Comparison of ENCODE assay signal across 9 cellular contexts in genomic region chr20:46699651-46700359, GRCh38. TPM values are rescaled to one million over a fixed set of nuclear protein-coding genes. Genes with fewer than 3 reads are reported as not detected.
DNase-seq lines count a peak whose midpoint lies in the region; ATAC-seq and TF ChIP-seq lines count a peak whose summit lies in the region.
"Had no signal": no experiment of that assay in that cellular context is flagged by ENCODE, and none has a peak within 500 bp of the region (broad histone marks: within the 10 kb centered on the region; RNA-seq: fewer than 3 reads in every experiment).

No MANE protein-coding gene starts in this region.

- H3K27ac ChIP-seq in adrenal gland (no peak overlapping the region), liver (ENCODE audit: low read depth in 1 of 2, low read length in 2 of 2) (no peak overlapping the region)
- H3K27ac ChIP-seq: SJCRH30 had no signal

- no peak overlapping the region for H3K4me3 ChIP-seq in adrenal gland
- no peak overlapping the region for H3K4me3 ChIP-seq in liver (ENCODE audit: low read depth in 1 of 3, low read length in 3 of 3)
- H3K4me3 ChIP-seq: SJCRH30 had no signal

- TF ChIP-seq RAD21 in liver (IDR thresholded peaks at IDR 0.05): peak; percentile 83 to 86

- H3K9me3 ChIP-seq in adrenal gland (replicated peaks in 1 of 3) (no peaks in the 10 kb centered on the region), liver (ENCODE audit: control insufficient read depth in 4 of 4, low read length in 3 of 4) (no peaks in the 10 kb centered on the region)
- H3K9me3 ChIP-seq: SJCRH30 had no signal

- intact Hi-C loops in adrenal gland (cut with DNase I): no loop called here

- H3K36me3 ChIP-seq in adrenal gland (replicated peaks in 1 of 2): no peaks in the 10 kb centered on the region
- no peaks in the 10 kb centered on the region for H3K36me3 ChIP-seq in liver (ENCODE audit: control insufficient read depth in 4 of 4, insufficient read depth in 3 of 4, low read depth in 1 of 4, low read length in 3 of 4)
- H3K36me3 ChIP-seq: SJCRH30 had no signal

- no peak for ATAC-seq in HG03460 (IDR thresholded peaks at IDR 0.05; ENCODE audit: unreplicated experiment)

- TF ChIP-seq POLR2A in adrenal gland (IDR thresholded peaks at IDR 0.05): no peak

- TF ChIP-seq CTCF in adrenal gland (IDR thresholded peaks at IDR 0.05) (peak in 5 of 6 experiments; percentile 8 to 43 (median 39)), liver (IDR thresholded peaks at IDR 0.05; ENCODE audit: low read depth, low read length, missing input control) (peak; percentile 53)

- 42 to 53% (median 48%) methylated on average over 12 of the region's 12 CpGs for WGBS in adrenal gland, 4 donors
- WGBS in liver: 53% methylated on average over 12 of the region's 12 CpGs

- H3K9ac ChIP-seq in liver (ENCODE audit: low read depth in 1 of 2, low read length in 2 of 2): no peak overlapping the region

- DNase-seq in EL (peak; percentile 51), LoVo (ENCODE audit: low spot score) (peak; percentile 46), adrenal gland (peak in 1 of 7 donors; percentile 46), NCI-H524 treated with DMSO at 0.1 percent for 48 hours (lab: John Stamatoyannopoulos, UW) (no peak), Ammon's horn (ENCODE audit: low spot score) (no peak)
- DNase-seq in activated CD4-positive, alpha-beta T cell treated with anti-CD3 and anti-CD28 coated beads, Interleukin-2, amount 50 U/mL, for 1 hour: no peak

- H3K27me3 ChIP-seq in adrenal gland: no peaks in the 10 kb centered on the region
- H3K27me3 ChIP-seq in liver (ENCODE audit: control insufficient read depth in 4 of 4, insufficient read depth in 4 of 4, low read length in 3 of 4): no peaks in the 10 kb centered on the region
- H3K27me3 ChIP-seq: SJCRH30 had no signal

- H3K4me1 ChIP-seq in adrenal gland (replicated peaks in 1 of 2): no peaks in the 10 kb centered on the region
- peaks cover 0 to 30% (median 3%) of the 10 kb centered on the region in 4 donors for H3K4me1 ChIP-seq in liver (ENCODE audit: control insufficient read depth in 4 of 4, insufficient read depth in 4 of 4, low read length in 3 of 4)

TF ChIP-seq in liver, 16 proteins besides CTCF, POLR2A, EP300 and RAD21:
- no peak for TF ChIP-seq EGR1 (IDR thresholded peaks at IDR 0.05; ENCODE audit: low read depth in 2 of 2)
- no peak for TF ChIP-seq HNF4G (IDR thresholded peaks at IDR 0.05)
- TF ChIP-seq TAF1 (conservative IDR thresholded peaks at IDR 0.05): no peak
- TF ChIP-seq HNF4A (conservative IDR thresholded peaks at IDR 0.05): no peak
- TF ChIP-seq YY1 (IDR thresholded peaks at IDR 0.05): no peak
- no peak for TF ChIP-seq JUND (IDR thresholded peaks at IDR 0.05)
- TF ChIP-seq, protein P1, sequence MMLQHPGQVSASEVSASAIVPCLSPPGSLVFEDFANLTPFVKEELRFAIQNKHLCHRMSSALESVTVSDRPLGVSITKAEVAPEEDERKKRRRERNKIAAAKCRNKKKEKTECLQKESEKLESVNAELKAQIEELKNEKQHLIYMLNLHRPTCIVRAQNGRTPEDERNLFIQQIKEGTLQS (IDR thresholded peaks at IDR 0.05): no peak

RNA-seq across cellular contexts. Expression of gene SLC2A10, which starts 9.6 kb away (rescaled TPM):
- total RNA-seq in adrenal gland (10 to 100 TPM in 7 of 8 donors, 1 to 10 TPM in 1; 8.5 to 27.3 (median 14.1) TPM), liver (10 to 100 TPM in 1 of 2 donors, 1 to 10 TPM in 1; 8.0 to 79.7 TPM)
- polyA plus RNA-seq in adrenal gland (10 to 100 TPM in 2 of 3 donors, 1 to 10 TPM in 1; 7.2 to 11.8 (median 10.5) TPM), liver (10 to 100 TPM; 14.4 to 38.9 TPM)

RNA-seq across cellular contexts. Expression of gene TP53RK, which starts 10.6 kb away (rescaled TPM):
- total RNA-seq in adrenal gland (10 to 100 TPM in 7 of 8 donors, 1 to 10 TPM in 1; 9.7 to 35.0 (median 16.9) TPM), liver (10 to 100 TPM in 1 of 2 donors, 1 to 10 TPM in 1; 7.9 to 12.8 TPM)
- polyA plus RNA-seq in adrenal gland (10 to 100 TPM in 1 of 3 donors, 1 to 10 TPM in 2; 8.9 to 19.8 (median 9.2) TPM), liver (1 to 10 TPM; 4.7 to 5.7 TPM)

RNA-seq across cellular contexts. Expression of gene SLC13A3, which starts 48.5 kb away (rescaled TPM):
- total RNA-seq in adrenal gland (10 to 100 TPM in 1 of 8 donors, 1 to 10 TPM in 7; 1.6 to 11.2 (median 4.0) TPM), liver (10 to 100 TPM in 1 of 2 donors, 1 to 10 TPM in 1; 1.5 to 10.7 TPM)
- polyA plus RNA-seq in adrenal gland (1 to 10 TPM; 1.5 to 4.2 (median 1.9) TPM), liver (1 to 10 TPM; 7.9 to 8.8 TPM)
- total RNA-seq: SJCRH30 had no signal

Comparison
In these comparisons a context has a peak if more than half of its experiments do, and no peak if none do; other contexts are left out.
1. DNase-seq: peak in EL (single experiment) and LoVo (single experiment); none in NCI-H524 treated with DMSO at 0.1 percent for 48 hours (single experiment), activated CD4-positive, alpha-beta T cell treated with anti-CD3 and anti-CD28 coated beads, Interleukin-2, amount 50 U/mL, for 1 hour (single experiment) and Ammon's horn (single experiment).